Comparison of ENCODE assay signal across 8 cellular contexts in the genomic region with DNA sequence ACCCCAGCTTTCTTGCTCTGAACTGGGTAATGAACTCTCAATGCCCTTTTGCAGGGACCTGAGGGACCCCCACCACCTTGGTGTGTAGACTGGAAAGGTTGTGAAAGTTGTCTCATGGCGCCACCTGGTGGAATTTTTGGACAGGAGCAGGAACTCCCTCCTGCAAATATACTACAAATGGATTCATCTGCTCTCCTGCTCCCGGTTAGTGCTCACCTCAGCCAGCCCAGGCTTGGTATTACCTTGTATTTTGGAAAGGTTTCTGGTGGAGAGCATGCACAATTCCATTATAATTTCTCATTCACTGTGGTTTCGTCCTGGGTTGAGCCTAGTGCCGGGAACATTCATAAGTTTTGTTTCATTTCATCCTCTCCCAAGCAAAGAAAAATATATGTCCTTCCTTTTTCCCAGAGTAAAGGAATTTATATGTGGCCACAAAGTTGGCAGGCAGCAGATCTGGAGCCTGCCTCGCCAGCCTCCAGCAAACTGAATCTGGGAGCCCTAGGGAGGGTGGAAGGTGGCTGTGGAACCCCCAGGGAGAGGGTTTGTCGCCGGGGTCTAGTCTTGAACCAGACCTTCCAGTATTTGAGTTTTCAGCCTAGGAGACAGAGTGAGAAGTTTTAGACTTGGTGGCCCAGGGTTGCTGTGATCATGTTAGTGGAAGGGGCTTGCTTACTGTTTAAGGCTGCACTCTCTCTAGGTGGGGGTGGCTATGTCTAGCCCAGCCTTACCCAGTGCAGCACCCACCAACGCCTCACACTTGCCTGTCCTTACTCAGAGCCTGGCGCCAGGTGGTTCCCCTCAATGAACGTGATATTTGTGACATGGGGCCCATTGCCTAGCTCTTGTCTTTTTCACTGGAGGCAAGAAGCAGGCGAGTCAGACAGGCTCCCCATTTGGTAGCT. TPM values are rescaled to one million over a fixed set of nuclear protein-coding genes. Genes with fewer than 3 reads are reported as not detected.
A peak's percentile ranks its signal among the peaks of the same experiment; 100 is the strongest.
DNase-seq lines count a peak whose midpoint lies in the region; ATAC-seq and TF ChIP-seq lines count a peak whose summit lies in the region.

No MANE protein-coding gene starts in this region.

- no peaks in the 10 kb centered on the region for H3K9me2 ChIP-seq in MM.1S (replicated peaks; ENCODE audit: insufficient read depth, low read length)

- H3K4me3 ChIP-seq in MM.1S (ENCODE audit: low read length): no peak overlapping the region

- H2AFZ ChIP-seq in MM.1S (ENCODE audit: low read length): no peak overlapping the region

- no peak overlapping the region for H3K4me2 ChIP-seq in MM.1S (ENCODE audit: low read depth, low read length)

- ATAC-seq in GM18907 (IDR thresholded peaks at IDR 0.05; ENCODE audit: unreplicated experiment): no peak
- ATAC-seq in HG03139 (IDR thresholded peaks at IDR 0.05; ENCODE audit: unreplicated experiment): no peak

- DNase-seq in G401 (ENCODE audit: low spot score) (peak; percentile 93), MM.1S (peak; percentile 53), T47D (ENCODE audit: low read depth in 1 of 2, low spot score in 1 of 2) (peak; percentile 61 to 69), inferior parietal cortex (ENCODE audit: extremely low spot score) (peak; percentile 88)
- peak in 2 of 3 donors; percentile 26 to 60 for DNase-seq in stimulated activated CD4-positive, alpha-beta T cell treated with anti-CD3 and anti-CD28 coated beads, Interleukin-12 subunit alpha, Interleukin-12 subunit beta, amount 100 ng/mL, for 48 hours (ENCODE audit: low read depth in 2 of 3, low spot score in 1 of 3)

- no peaks in the 10 kb centered on the region for H3K4me1 ChIP-seq in MM.1S (ENCODE audit: low read length)

- H3F3A ChIP-seq in MM.1S (ENCODE audit: insufficient read depth, low read length): no peaks in the 10 kb centered on the region

- no peak overlapping the region for H3K9ac ChIP-seq in MM.1S (ENCODE audit: low read length)

- peak; percentile 82 for TF ChIP-seq CTCF in MM.1S (IDR thresholded peaks at IDR 0.05; ENCODE audit: low read length)
- TF ChIP-seq CTCF in VCaP (conservative IDR thresholded peaks at IDR 0.05): peak; percentile 90

- no peaks in the 10 kb centered on the region for H3K9me3 ChIP-seq in MM.1S (replicated peaks; ENCODE audit: insufficient read depth, low read length)

- H3K27me3 ChIP-seq in MM.1S (replicated peaks; ENCODE audit: insufficient read depth, low read length): peaks cover 37% of the 10 kb centered on the region

- H3K79me2 ChIP-seq in MM.1S (ENCODE audit: low read length): no peaks in the 10 kb centered on the region

- no peak overlapping the region for H3K27ac ChIP-seq in MM.1S (ENCODE audit: low read length)
- H3K27ac ChIP-seq in VCaP: no peak overlapping the region

- no peaks in the 10 kb centered on the region for H4K20me1 ChIP-seq in MM.1S (ENCODE audit: insufficient read depth, low read length)

- no peaks in the 10 kb centered on the region for H3K36me3 ChIP-seq in MM.1S (replicated peaks; ENCODE audit: insufficient read depth, low read length)

- in situ Hi-C loops in G401 (cut with HindIII; ENCODE audit: low sequenced_read_pairs) (no loop called here), T47D (cut with HindIII; ENCODE audit: low pct_unique_long_range_greater_than_20kb, low sequenced_read_pairs) (no loop called here)

RNA-seq across cellular contexts. Expression of a gene that starts 9.5 kb away (rescaled TPM):
- 27.8 and 36.7 TPM in 2 replicates for total RNA-seq in G401 (2014; rRNA removed; shearing (Covaris generic))

Comparison
In these comparisons a context has a peak if more than half of its experiments do, and no peak if none do; other contexts are left out.
1. DNase-seq: peak in every context shown above with its lines; median percentile 93 in G401; 88 in inferior parietal cortex; 65 in T47D; 53 in MM.1S; 43 in stimulated activated CD4-positive, alpha-beta T cell treated with anti-CD3 and anti-CD28 coated beads, Interleukin-12 subunit alpha, Interleukin-12 subunit beta, amount 100 ng/mL, for 48 hours.